ENCODE assay signal across 1 cellular context in the genomic region with DNA sequence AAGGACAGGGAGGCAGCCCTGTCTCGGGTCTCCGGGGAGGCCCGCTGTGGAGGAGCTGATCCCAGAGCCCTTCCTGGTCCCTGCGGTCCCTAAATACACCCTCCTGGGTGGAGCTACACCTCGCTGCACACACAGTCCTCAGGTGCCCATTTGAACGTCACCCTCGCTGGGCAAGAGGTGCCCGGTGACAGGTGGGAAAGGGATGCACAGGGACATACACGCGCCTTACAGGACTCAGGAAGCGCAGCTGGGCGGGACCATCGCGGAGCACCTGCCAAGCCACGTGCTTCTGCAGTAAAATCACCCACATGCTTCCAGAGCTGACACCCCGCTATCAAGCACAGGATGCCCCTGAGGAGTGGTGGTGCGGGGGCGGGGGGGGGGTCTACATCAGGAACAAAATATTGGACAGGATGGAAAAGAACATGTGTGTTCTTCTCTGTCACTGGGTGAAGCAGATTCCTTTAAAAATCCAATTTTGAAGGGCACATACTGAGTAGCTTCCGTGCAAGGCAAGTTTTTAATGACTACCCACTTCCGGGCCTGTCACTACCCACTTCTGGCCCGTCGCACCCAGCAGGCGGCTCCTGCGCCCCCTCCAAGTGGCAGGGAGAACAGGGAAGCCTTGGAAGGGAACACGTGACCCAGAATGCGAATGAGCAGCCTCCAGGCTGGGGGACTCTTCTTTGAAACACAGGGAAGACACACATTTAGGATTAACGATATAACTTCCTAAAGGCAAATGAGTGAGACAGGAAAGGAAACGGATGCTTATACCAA.
TF ChIP-seq lines count a peak whose summit lies in the region.

No MANE protein-coding gene starts in this region.

TF ChIP-seq in IMR-90, 13 proteins besides CTCF, POLR2A, EP300 and RAD21:
- no peak for TF ChIP-seq MXI1 (IDR thresholded peaks at IDR 0.05; ENCODE audit: borderline replicate concordance, low read depth, low read length)
- no peak for TF ChIP-seq CEBPB (IDR thresholded peaks at IDR 0.05; ENCODE audit: low read depth, low read length)
- TF ChIP-seq, protein P1, sequence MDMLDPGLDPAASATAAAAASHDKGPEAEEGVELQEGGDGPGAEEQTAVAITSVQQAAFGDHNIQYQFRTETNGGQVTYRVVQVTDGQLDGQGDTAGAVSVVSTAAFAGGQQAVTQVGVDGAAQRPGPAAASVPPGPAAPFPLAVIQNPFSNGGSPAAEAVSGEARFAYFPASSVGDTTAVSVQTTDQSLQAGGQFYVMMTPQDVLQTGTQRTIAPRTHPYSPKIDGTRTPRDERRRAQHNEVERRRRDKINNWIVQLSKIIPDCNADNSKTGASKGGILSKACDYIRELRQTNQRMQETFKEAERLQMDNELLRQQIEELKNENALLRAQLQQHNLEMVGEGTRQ (IDR thresholded peaks at IDR 0.05; ENCODE audit: low read depth, low read length): no peak
- TF ChIP-seq NFE2L2 (IDR thresholded peaks at IDR 0.05; ENCODE audit: low read depth, low read length): no peak
- no peak for TF ChIP-seq SMC3 (IDR thresholded peaks at IDR 0.05; ENCODE audit: low read depth, low read length)
- TF ChIP-seq MAFK (IDR thresholded peaks at IDR 0.05; ENCODE audit: low read depth, low read length): no peak
- no peak for TF ChIP-seq CHD1 (IDR thresholded peaks at IDR 0.05; ENCODE audit: low read depth, low read length)
- TF ChIP-seq BHLHE40 (IDR thresholded peaks at IDR 0.05; ENCODE audit: low read depth, low read length): no peak
- TF ChIP-seq FOS (IDR thresholded peaks at IDR 0.05; ENCODE audit: low read depth, low read length): no peak
